ENCODE assay signal across 25 cellular contexts in genomic region chr2:130307850-130308249, GRCh38.
"Had no signal": no experiment of that assay in that cellular context is flagged by ENCODE, and none has a peak within 500 bp of the region (broad histone marks: within the 10 kb centered on the region; RNA-seq: fewer than 3 reads in every experiment).

No MANE protein-coding gene starts in this region.

- H3K4me3 ChIP-seq: body of pancreas, coronary artery, dorsolateral prefrontal cortex, esophagus squamous epithelium had no signal

- H3K9me3 ChIP-seq: body of pancreas, esophagus squamous epithelium had no signal

- FAIRE-seq: frontal cortex had no signal

- DNase-seq: activated CD4-positive, alpha-beta memory T cell treated with anti-CD3 and anti-CD28 coated beads, Interleukin-2, amount 10 ng/mL, durations not matched to agents 7 days and 5 days; activated CD4-positive, alpha-beta T cell treated with anti-CD3 and anti-CD28 coated beads for 1 hour; activated CD4-positive, alpha-beta T cell treated with anti-CD3 and anti-CD28 coated beads for 4 hours; activated CD4-positive, alpha-beta T cell treated with anti-CD3 and anti-CD28 coated beads, Interleukin-2, amount 10 ng/mL, durations not matched to agents 7 days and 5 days; activated CD4-positive, alpha-beta T cell treated with anti-CD3 and anti-CD28 coated beads, Interleukin-2, amount 50 U/mL, for 4 hours; activated CD4-positive, CD25-positive, alpha-beta regulatory T cell; activated effector memory CD4-positive, alpha-beta T cell treated with Interleukin-2 at 50 U/mL for 16 hours; activated gamma-delta T cell treated with Interleukin-2 at 50 U/mL for 16 hours; activated naive CD4-positive, alpha-beta T cell treated with anti-CD3 and anti-CD28 coated beads, Interleukin-2, amount 50 U/mL, for 16 hours; activated naive CD4-positive, alpha-beta T cell treated with Interleukin-2 at 50 U/mL for 16 hours; activated T-cell treated with anti-CD3 and anti-CD28 coated beads, Interleukin-2, amount 50 U/mL, for 4 hours; amniotic stem cell; aorta; body of pancreas; dorsolateral prefrontal cortex; effector memory CD4-positive, alpha-beta T cell; endodermal cell; erythroblast; esophagus squamous epithelium; head of caudate nucleus; T-helper 1 cell; T-helper 17 cell had no signal

- H3K4me1 ChIP-seq: body of pancreas, esophagus squamous epithelium had no signal

- H3K27ac ChIP-seq: body of pancreas, coronary artery, dorsolateral prefrontal cortex, esophagus squamous epithelium had no signal

- H3K36me3 ChIP-seq: esophagus squamous epithelium had no signal

- H3K27me3 ChIP-seq: body of pancreas had no signal

- ATAC-seq: activated T-cell treated with anti-CD3 and anti-CD28 coated beads, Interleukin-2, amount 50 U/mL, for 4 hours; activated T-helper 17 cell treated with anti-CD3 and anti-CD28 coated beads, Interleukin-2, amount 50 U/mL, for 72 hours; body of pancreas; T-helper 17 cell had no signal
